In genomic region chr10:113854019-113854756, GRCh38 we compare ENCODE assay signal across 8 cellular contexts. TPM values are rescaled to one million over a fixed set of nuclear protein-coding genes. Genes with fewer than 3 reads are reported as not detected.
A peak's percentile ranks its signal among the peaks of the same experiment; 100 is the strongest.
DNase-seq lines count a peak whose midpoint lies in the region; ATAC-seq and TF ChIP-seq lines count a peak whose summit lies in the region.

Gene DCLRE1A (minus strand): TSS chr10:113854082. CDS start chr10:113853182, 900 bp downstream.
Gene NHLRC2 (plus strand): TSS chr10:113854661. CDS start chr10:113854873, 212 bp downstream.

- no peak for TF ChIP-seq POLR2A in vagina (IDR thresholded peaks at IDR 0.05)

- WGBS in right cardiac atrium, result under 1% methylated on average over 39 of the region's 39 CpGs

- TF ChIP-seq CTCF in vagina (IDR thresholded peaks at IDR 0.05), result no peak

- peak within 1 kb of the TSS; percentile 86 for H3K4me3 ChIP-seq in GM08714 (ENCODE audit: low read length)
- H3K4me3 ChIP-seq in right cardiac atrium (ENCODE audit: low read length), result peak within 1 kb of the TSS; percentile 57
- peak within 1 kb of the TSS; percentile 75 to 95 for H3K4me3 ChIP-seq in vagina

- H3K4me1 ChIP-seq in right cardiac atrium (ENCODE audit: control insufficient read depth, insufficient read depth, low read length) (peaks cover 2% of the 10 kb centered on the region), vagina (peaks cover 46% of the 10 kb centered on the region)

- DNase-seq in NCI-H1417 treated with DMSO at 0.1 percent for 48 hours (lab: John Stamatoyannopoulos, UW) (peak; percentile 19), anterior cingulate cortex (lab: John Stamatoyannopoulos, UW) (peak in 57 of 58 donors; percentile 9 to 89 (median 69)), right cardiac atrium (peak; percentile 82 to 93 (median 92)), putamen (ENCODE audit: low spot score) (peak; percentile 86), vagina (ENCODE audit: extremely low spot score in 2 of 2) (no peak)

- H3K27ac ChIP-seq in right cardiac atrium (ENCODE audit: low read length), result peak within 1 kb of the TSS; percentile 95
- peak within 1 kb of the TSS; percentile 90 for H3K27ac ChIP-seq in vagina

- H3K9me3 ChIP-seq in right cardiac atrium (ENCODE audit: control insufficient read depth, low read length) (no peaks in the 10 kb centered on the region), vagina (no peaks in the 10 kb centered on the region)

- intact Hi-C loops in T-helper 2 cell treated with Interferon-gamma antibody and Interleukin-4, amounts not matched to agents 100 ng/mL and 5 ng/mL, for 36 hours (cut with micrococcal nuclease), result loop anchor here (1.0 to 5.0 kb wide), 7 partner anchors 107 to 1672 kb away; partner anchors contain the start of genes CASP7, GPAM and TRUB1
- intact Hi-C loops in right cardiac atrium (cut with DNase I), result loop anchor here in 1 of 4 donors (10.0 kb wide), 1 partner anchor 191 kb away; the partner anchor contains the start of gene ADRB1
- intact Hi-C loops in vagina (cut with DNase I), result no loop called here

- ATAC-seq in HG02642 (IDR thresholded peaks at IDR 0.05; ENCODE audit: poor library complexity, unreplicated experiment) (peak; percentile 52), right cardiac atrium (peak; percentile 90 to 93)

- H3K27me3 ChIP-seq in right cardiac atrium (ENCODE audit: control insufficient read depth, insufficient read depth) (no peaks in the 10 kb centered on the region), vagina (no peaks in the 10 kb centered on the region)

- no peaks in the 10 kb centered on the region for H3K36me3 ChIP-seq in vagina

RNA-seq across cellular contexts. Expression of gene DCLRE1A, which starts in this region (rescaled TPM):
- total RNA-seq in T-helper 2 cell treated with Interferon-gamma antibody and Interleukin-4, amounts not matched to agents 100 ng/mL and 5 ng/mL, for 36 hours, result 14.4 and 15.6 TPM in 2 replicates
- total RNA-seq in right cardiac atrium (1 to 10 TPM; 5.0 to 7.3 (median 6.6) TPM), vagina (3.9 TPM)
- 4.5 TPM for polyA plus RNA-seq in right cardiac atrium

RNA-seq across cellular contexts. Expression of gene NHLRC2, which starts in this region (rescaled TPM):
- total RNA-seq in T-helper 2 cell treated with Interferon-gamma antibody and Interleukin-4, amounts not matched to agents 100 ng/mL and 5 ng/mL, for 36 hours, result 25.4 and 27.9 TPM in 2 replicates
- total RNA-seq in right cardiac atrium, result 10 to 100 TPM; 62.3 to 79.8 (median 69.9) TPM
- 14.9 TPM for polyA plus RNA-seq in right cardiac atrium
- 16.7 TPM for total RNA-seq in vagina

Comparison
In these comparisons a context has a peak if more than half of its experiments do, and no peak if none do; other contexts are left out.
1. DNase-seq: peak in NCI-H1417 treated with DMSO at 0.1 percent for 48 hours (single experiment), anterior cingulate cortex (57 of 58), right cardiac atrium (3 of 3) and putamen (single experiment); none in vagina (0 of 2).
2. Peak in every context shown above with its lines, with median percentiles within 50 percentile points of each other: H3K4me3 ChIP-seq.